8 cellular contexts compared by ENCODE assay signal in the genomic region with DNA sequence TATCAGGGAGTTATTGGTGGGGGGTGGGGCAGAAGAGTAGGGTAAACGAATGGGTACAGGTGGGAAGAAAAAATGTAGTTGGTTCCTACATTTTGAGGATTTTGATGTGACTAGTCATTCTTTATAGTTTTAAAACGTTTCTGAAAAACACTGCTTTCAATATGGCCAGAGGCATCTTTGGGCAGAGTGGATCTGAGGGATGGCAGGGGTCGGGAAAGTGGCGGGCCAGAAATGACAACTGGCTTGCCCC. TPM values are rescaled to one million over a fixed set of nuclear protein-coding genes. Genes with fewer than 3 reads are reported as not detected.
DNase-seq lines count a peak whose midpoint lies in the region; ATAC-seq and TF ChIP-seq lines count a peak whose summit lies in the region.

No MANE protein-coding gene starts in this region.

- no peaks in the 10 kb centered on the region for H3K9me2 ChIP-seq in SK-N-SH

- H3K9ac ChIP-seq in SK-N-SH (peak overlapping the region; percentile 67), iPS-20b (ENCODE audit: low read depth, low read length) (peak overlapping the region; percentile 66; the same call in 1 of the 2 replicates)

- H3K36me3 ChIP-seq in SK-N-SH (replicated peaks in 1 of 2; ENCODE audit: control insufficient read depth in 1 of 2, insufficient read depth in 2 of 2, low read length in 1 of 2), result no peaks in the 10 kb centered on the region
- no peaks in the 10 kb centered on the region for H3K36me3 ChIP-seq in iPS-20b (ENCODE audit: insufficient read depth, low read depth, low read length)
- no peaks in the 10 kb centered on the region for H3K36me3 ChIP-seq in stomach

- CTCF ChIA-PET in SK-N-SH (lab: Yijun Ruan, JAX), result no interaction called here

- H3K27me3 ChIP-seq in SK-N-SH (ENCODE audit: insufficient read depth) (no peaks in the 10 kb centered on the region), iPS-20b (ENCODE audit: insufficient read depth, low read length) (peaks cover 21% of the 10 kb centered on the region; the same call in 1 of the 2 replicates), stomach (no peaks in the 10 kb centered on the region)

- H3K27ac Mint-ChIP-seq in activated naive CD4-positive, alpha-beta T cell treated with anti-CD3 and anti-CD28 coated beads, Interleukin-2, amount 50 U/mL, for 72 hours, result peak overlapping the region; percentile 94 to 98

- H3K9me3 Mint-ChIP-seq in activated naive CD4-positive, alpha-beta T cell treated with anti-CD3 and anti-CD28 coated beads, Interleukin-2, amount 50 U/mL, for 72 hours, result no peaks in the 10 kb centered on the region

- POLR2A ChIA-PET in SK-N-SH (lab: Yijun Ruan, JAX), result interaction anchor here (1.1 kb wide), 1 partner anchor 123 kb away, joined by 3 read pairs; a partner anchor contains a TSS

- no peaks in the 10 kb centered on the region for H3K9me3 ChIP-seq in SK-N-SH
- H3K9me3 ChIP-seq in iPS-20b (ENCODE audit: insufficient read depth, low read depth, low read length), result no peaks in the 10 kb centered on the region
- no peaks in the 10 kb centered on the region for H3K9me3 ChIP-seq in stomach

- no peaks in the 10 kb centered on the region for H3K79me2 ChIP-seq in SK-N-SH (ENCODE audit: insufficient read depth)

- no peak for DNase-seq in SK-N-SH
- DNase-seq in activated naive CD4-positive, alpha-beta T cell treated with anti-CD3 and anti-CD28 coated beads, Interleukin-2, amount 50 U/mL, for 72 hours (ENCODE audit: low spot score in 2 of 2), result no peak
- DNase-seq in stomach, result no peak
- no peak for DNase-seq in cerebellar cortex (ENCODE audit: low spot score)
- no peak for DNase-seq in UCSD-AML1 (lab: John Stamatoyannopoulos, UW; ENCODE audit: unreplicated experiment)
- no peak for DNase-seq in KG1 (lab: John Stamatoyannopoulos, UW)

- H3F3A ChIP-seq in SK-N-SH (replicated peaks; ENCODE audit: insufficient read depth), result no peaks in the 10 kb centered on the region

- H3K4me3 ChIP-seq in SK-N-SH (ENCODE audit: low read depth in 2 of 2, low read length in 1 of 2) (peak overlapping the region; percentile 63 to 81), iPS-20b (ENCODE audit: low read length) (peak overlapping the region; percentile 91), stomach (peak overlapping the region; percentile 60 to 70 (median 66))

- peaks cover 4 to 8% of the 10 kb centered on the region in 2 experiments; a peak in 2 of 4 replicates for H3K4me1 ChIP-seq in SK-N-SH (ENCODE audit: control insufficient read depth in 1 of 2, insufficient read depth in 2 of 2, low read depth in 1 of 2, low read length in 1 of 2)
- H3K4me1 ChIP-seq in iPS-20b (ENCODE audit: insufficient read depth, low read length), result peaks cover 4% of the 10 kb centered on the region; the same call in 1 of the 2 replicates
- peaks cover 0 to 41% (median 24%) of the 10 kb centered on the region in 4 donors for H3K4me1 ChIP-seq in stomach

- H3K27ac ChIP-seq in SK-N-SH (ENCODE audit: low read depth in 2 of 2, low read length in 1 of 2) (peak overlapping the region; percentile 70 to 86), iPS-20b (ENCODE audit: low read length) (no peak overlapping the region), stomach (peak overlapping the region; percentile 88 to 93 (median 89))

- intact Hi-C loops in stomach (cut with DNase I; ENCODE audit: low total_unique reads), result no loop called here

- H3K4me2 ChIP-seq in SK-N-SH, result peak overlapping the region; percentile 91

- peak overlapping the region; percentile 93 for H2AFZ ChIP-seq in SK-N-SH (ENCODE audit: low read depth)

- peaks cover 0 to 7% of the 10 kb centered on the region in 2 donors for H3K36me3 Mint-ChIP-seq in activated naive CD4-positive, alpha-beta T cell treated with anti-CD3 and anti-CD28 coated beads, Interleukin-2, amount 50 U/mL, for 72 hours

- TF ChIP-seq EP300 in SK-N-SH (IDR thresholded peaks at IDR 0.05; ENCODE audit: borderline replicate concordance in 1 of 2, low read depth in 1 of 2, low read length in 1 of 2) (no peak), stomach (IDR thresholded peaks at IDR 0.05) (no peak)

- 13% methylated on average over 4 of the region's 4 CpGs for WGBS in SK-N-SH (ENCODE audit: low lambda C conversion rate)
- 1 to 10% (median 6%) methylated on average over 4 of the region's 4 CpGs for whole genome bisulfite sequencing in stomach, 5 donors

- no peak for TF ChIP-seq CTCF in SK-N-SH (IDR thresholded peaks at IDR 0.05)
- TF ChIP-seq CTCF in stomach (IDR thresholded peaks at IDR 0.05), result no peak

- no peak for TF ChIP-seq POLR2A in stomach (IDR thresholded peaks at IDR 0.05)

- no peak for ATAC-seq in SK-N-SH treated with all-trans-retinoic acid at 6 μM for 48 hours
- no peak for ATAC-seq in activated naive CD4-positive, alpha-beta T cell treated with anti-CD3 and anti-CD28 coated beads, Interleukin-2, amount 50 U/mL, for 72 hours

- H4K20me1 ChIP-seq in SK-N-SH (ENCODE audit: insufficient read depth), result no peaks in the 10 kb centered on the region

- no peak for TF ChIP-seq RAD21 in SK-N-SH (IDR thresholded peaks at IDR 0.05; ENCODE audit: low read length)

TF ChIP-seq in SK-N-SH, 30 proteins besides CTCF, POLR2A, EP300 and RAD21:
- TF ChIP-seq CHD2 (IDR thresholded peaks at IDR 0.05; ENCODE audit: low read length, partially characterized antibody) (peak; percentile 24), GATA2 (CRISPR knock-in tag; IDR thresholded peaks at IDR 0.05) (no peak)

TF ChIP-seq in SK-N-SH treated with all-trans-retinoic acid at 6 μM for 48 hours, 23 proteins besides CTCF, POLR2A, EP300 and RAD21:
- no peak for TF ChIP-seq TOX (CRISPR knock-in tag; IDR thresholded peaks at IDR 0.05; ENCODE audit: borderline replicate concordance)
- TF ChIP-seq OSR1 (CRISPR knock-in tag; IDR thresholded peaks at IDR 0.05), result no peak
- no peak for TF ChIP-seq BACH2 (CRISPR knock-in tag; IDR thresholded peaks at IDR 0.05; ENCODE audit: borderline replicate concordance)
- no peak for TF ChIP-seq ZFP30 (CRISPR knock-in tag; IDR thresholded peaks at IDR 0.05)
- TF ChIP-seq RARB (CRISPR knock-in tag; IDR thresholded peaks at IDR 0.05), result no peak
- TF ChIP-seq, protein P1, sequence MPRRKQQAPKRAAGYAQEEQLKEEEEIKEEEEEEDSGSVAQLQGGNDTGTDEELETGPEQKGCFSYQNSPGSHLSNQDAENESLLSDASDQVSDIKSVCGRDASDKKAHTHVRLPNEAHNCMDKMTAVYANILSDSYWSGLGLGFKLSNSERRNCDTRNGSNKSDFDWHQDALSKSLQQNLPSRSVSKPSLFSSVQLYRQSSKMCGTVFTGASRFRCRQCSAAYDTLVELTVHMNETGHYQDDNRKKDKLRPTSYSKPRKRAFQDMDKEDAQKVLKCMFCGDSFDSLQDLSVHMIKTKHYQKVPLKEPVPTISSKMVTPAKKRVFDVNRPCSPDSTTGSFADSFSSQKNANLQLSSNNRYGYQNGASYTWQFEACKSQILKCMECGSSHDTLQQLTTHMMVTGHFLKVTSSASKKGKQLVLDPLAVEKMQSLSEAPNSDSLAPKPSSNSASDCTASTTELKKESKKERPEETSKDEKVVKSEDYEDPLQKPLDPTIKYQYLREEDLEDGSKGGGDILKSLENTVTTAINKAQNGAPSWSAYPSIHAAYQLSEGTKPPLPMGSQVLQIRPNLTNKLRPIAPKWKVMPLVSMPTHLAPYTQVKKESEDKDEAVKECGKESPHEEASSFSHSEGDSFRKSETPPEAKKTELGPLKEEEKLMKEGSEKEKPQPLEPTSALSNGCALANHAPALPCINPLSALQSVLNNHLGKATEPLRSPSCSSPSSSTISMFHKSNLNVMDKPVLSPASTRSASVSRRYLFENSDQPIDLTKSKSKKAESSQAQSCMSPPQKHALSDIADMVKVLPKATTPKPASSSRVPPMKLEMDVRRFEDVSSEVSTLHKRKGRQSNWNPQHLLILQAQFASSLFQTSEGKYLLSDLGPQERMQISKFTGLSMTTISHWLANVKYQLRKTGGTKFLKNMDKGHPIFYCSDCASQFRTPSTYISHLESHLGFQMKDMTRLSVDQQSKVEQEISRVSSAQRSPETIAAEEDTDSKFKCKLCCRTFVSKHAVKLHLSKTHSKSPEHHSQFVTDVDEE (CRISPR knock-in tag; IDR thresholded peaks at IDR 0.05), result no peak
- TF ChIP-seq ZNF70 (CRISPR knock-in tag; IDR thresholded peaks at IDR 0.05), result no peak
- no peak for TF ChIP-seq ZFP3 (CRISPR knock-in tag; IDR thresholded peaks at IDR 0.05)
- TF ChIP-seq PPARA (CRISPR knock-in tag; IDR thresholded peaks at IDR 0.05; ENCODE audit: borderline replicate concordance), result no peak

RNA-seq across cellular contexts. Expression of a gene that starts 0.5 kb away (rescaled TPM):
- polyA plus RNA-seq in SK-N-SH (2012; rRNA removed) (6.4 and 6.6 TPM in 2 replicates), stomach (10 to 100 TPM in 2 of 3 donors, 1 to 10 TPM in 1; 6.9 to 11.1 (median 10.2) TPM)
- 7.0 and 7.2 TPM in 2 replicates for polyA plus RNA-seq in SK-N-SH (2012; cell fraction: cytosol; rRNA removed)
- polyA plus RNA-seq in SK-N-SH (2012; cell fraction: nucleus; rRNA removed), result 2.6 and 2.8 TPM in 2 replicates
- 10 to 100 TPM; 15.3 to 15.5 TPM for total RNA-seq in activated naive CD4-positive, alpha-beta T cell treated with anti-CD3 and anti-CD28 coated beads, Interleukin-2, amount 50 U/mL, for 72 hours
- 10 to 100 TPM in 1 of 5 donors, 1 to 10 TPM in 4; 4.1 to 18.0 (median 6.1) TPM for total RNA-seq in stomach
